Comparison of ENCODE assay signal across 8 cellular contexts in genomic region chr22:41822289-41823057, GRCh38. TPM values are rescaled to one million over a fixed set of nuclear protein-coding genes. Genes with fewer than 3 reads are reported as not detected.
DNase-seq lines count a peak whose midpoint lies in the region; ATAC-seq, FAIRE-seq and TF ChIP-seq lines count a peak whose summit lies in the region.

No MANE protein-coding gene starts in this region.

- TF ChIP-seq EP300 in stomach (IDR thresholded peaks at IDR 0.05): no peak

- ATAC-seq in HG02938 (IDR thresholded peaks at IDR 0.05; ENCODE audit: unreplicated experiment): no peak
- no peak for ATAC-seq in GM18907 (IDR thresholded peaks at IDR 0.05; ENCODE audit: unreplicated experiment)

- H3K9me2 ChIP-seq in DOHH2 (replicated peaks; ENCODE audit: control insufficient read depth, low read length): no peaks in the 10 kb centered on the region

- H3K27ac Mint-ChIP-seq in astrocyte (ENCODE audit: unreplicated experiment): no peak overlapping the region

- no peak overlapping the region for H2AFZ ChIP-seq in astrocyte (ENCODE audit: low read depth, low read length)

- H3K27me3 ChIP-seq in DOHH2 (ENCODE audit: control insufficient read depth, low read length): no peaks in the 10 kb centered on the region
- H3K27me3 ChIP-seq in astrocyte (ENCODE audit: insufficient read depth, low read length): no peaks in the 10 kb centered on the region
- H3K27me3 ChIP-seq in stomach: no peaks in the 10 kb centered on the region

- no peak overlapping the region for H3K4me3 Mint-ChIP-seq in astrocyte (ENCODE audit: unreplicated experiment)

- TF ChIP-seq POLR2A in stomach (IDR thresholded peaks at IDR 0.05): no peak

- H3K9ac ChIP-seq in astrocyte (ENCODE audit: low read length) (peak overlapping the region; percentile 23), kidney (ENCODE audit: low read length in 2 of 2) (no peak overlapping the region)

- no peaks in the 10 kb centered on the region for H4K20me1 ChIP-seq in DOHH2 (ENCODE audit: control insufficient read depth, insufficient read depth, low read depth, low read length)
- no peaks in the 10 kb centered on the region for H4K20me1 ChIP-seq in astrocyte (ENCODE audit: insufficient read depth, low read length)

- H3K79me2 ChIP-seq in DOHH2 (ENCODE audit: control insufficient read depth, low read length) (no peaks in the 10 kb centered on the region), astrocyte (ENCODE audit: insufficient read depth, low read length) (no peaks in the 10 kb centered on the region)

- peak; percentile 79 for DNase-seq in HT1080 (ENCODE audit: low read depth)
- peak; percentile 57 for DNase-seq in RPMI7951 (ENCODE audit: low read depth)
- DNase-seq in astrocyte (ENCODE audit: low read depth): peak; percentile 76
- no peak for DNase-seq in kidney
- no peak for DNase-seq in stomach

- H3K4me1 ChIP-seq in DOHH2 (ENCODE audit: control insufficient read depth, low read length): peaks cover 24% of the 10 kb centered on the region
- H3K4me1 ChIP-seq in astrocyte (ENCODE audit: insufficient read depth, low read length): peaks cover 24% of the 10 kb centered on the region
- peaks cover 13 to 16% of the 10 kb centered on the region in 2 donors for H3K4me1 ChIP-seq in kidney (ENCODE audit: control insufficient read depth in 1 of 2, insufficient read depth in 1 of 2, low read depth in 1 of 2, low read length in 2 of 2)
- peaks cover 22 to 39% (median 25%) of the 10 kb centered on the region in 4 donors for H3K4me1 ChIP-seq in stomach

- H3K9me3 Mint-ChIP-seq in astrocyte (ENCODE audit: unreplicated experiment): peaks cover 2% of the 10 kb centered on the region

- peak; percentile 70 for TF ChIP-seq CTCF in DOHH2 (IDR thresholded peaks at IDR 0.05; ENCODE audit: low read depth, low read length, poor library complexity, severe bottlenecking)
- TF ChIP-seq CTCF in astrocyte (IDR thresholded peaks at IDR 0.05; ENCODE audit: insufficient read depth, low read depth, low read length): peak; percentile 60
- peak; percentile 53 for TF ChIP-seq CTCF in kidney (IDR thresholded peaks at IDR 0.05; ENCODE audit: borderline replicate concordance, extremely low read depth, insufficient read depth)
- peak in 5 of 7 experiments; percentile 26 to 78 (median 53) for TF ChIP-seq CTCF in stomach (IDR thresholded peaks at IDR 0.05)

- peaks cover 6% of the 10 kb centered on the region for H3K36me3 Mint-ChIP-seq in astrocyte (ENCODE audit: low read depth, unreplicated experiment)

- WGBS in stomach, 5 donors: 69 to 87% (median 78%) methylated on average over 3 of the region's 3 CpGs

- no peak overlapping the region for H3K4me3 ChIP-seq in DOHH2 (ENCODE audit: low read length)
- no peak overlapping the region for H3K4me3 ChIP-seq in astrocyte (ENCODE audit: insufficient read depth, low read depth, low read length)
- H3K4me3 ChIP-seq in kidney (ENCODE audit: low read length in 2 of 2): no peak overlapping the region
- H3K4me3 ChIP-seq in stomach: no peak overlapping the region

- no peaks in the 10 kb centered on the region; the same call in 1 of the 2 replicates for H3F3A ChIP-seq in DOHH2 (ENCODE audit: control insufficient read depth, insufficient read depth)

- no peak overlapping the region for H3K4me2 ChIP-seq in DOHH2 (ENCODE audit: low read length)
- peak overlapping the region; percentile 22 for H3K4me2 ChIP-seq in astrocyte (ENCODE audit: low read length)

- H3K4me1 Mint-ChIP-seq in astrocyte (ENCODE audit: low read depth, unreplicated experiment): peaks cover 35% of the 10 kb centered on the region

- intact Hi-C loops in kidney (cut with DNase I): no loop called here
- intact Hi-C loops in stomach (cut with DNase I; ENCODE audit: low total_unique reads): loop anchor here (5.0 kb wide), 1 partner anchor 120 kb away; no protein-coding TSS in a partner anchor

- H3K27ac ChIP-seq in DOHH2 (ENCODE audit: low read depth, low read length) (no peak overlapping the region), astrocyte (ENCODE audit: low read depth, low read length) (peak overlapping the region; percentile 28), kidney (ENCODE audit: low read depth in 2 of 2, low read length in 2 of 2) (no peak overlapping the region), stomach (no peak overlapping the region)

- FAIRE-seq in astrocyte (lab: Jason Lieb, UNC): peak; percentile 71
- FAIRE-seq in kidney (lab: Jason Lieb, UNC): no peak

- H3K9me3 ChIP-seq in DOHH2 (ENCODE audit: control insufficient read depth, insufficient read depth, low read length) (no peaks in the 10 kb centered on the region), astrocyte (ENCODE audit: insufficient read depth, low read depth, low read length) (no peaks in the 10 kb centered on the region), kidney (ENCODE audit: control insufficient read depth in 1 of 2, low read length in 2 of 2) (no peaks in the 10 kb centered on the region), stomach (no peaks in the 10 kb centered on the region)

- H3K36me3 ChIP-seq in DOHH2 (ENCODE audit: control insufficient read depth, low read length): peaks cover 23% of the 10 kb centered on the region
- no peaks in the 10 kb centered on the region for H3K36me3 ChIP-seq in astrocyte (ENCODE audit: insufficient read depth, low read length)
- H3K36me3 ChIP-seq in kidney (ENCODE audit: control insufficient read depth in 1 of 2, insufficient read depth in 2 of 2, low read length in 2 of 2): no peaks in the 10 kb centered on the region
- H3K36me3 ChIP-seq in stomach: peaks cover 0 to 34% (median 14%) of the 10 kb centered on the region in 4 donors

- no peaks in the 10 kb centered on the region for H3K27me3 Mint-ChIP-seq in astrocyte (ENCODE audit: low read depth, unreplicated experiment)

RNA-seq across cellular contexts. Expression of gene SREBF2, which starts 10.4 kb away (rescaled TPM):
- 62.0 and 75.9 TPM in 2 replicates for total RNA-seq in HT1080 (2014; rRNA removed; shearing (Covaris generic))
- 91.0 and 101 TPM in 2 replicates for polyA plus RNA-seq in HT1080 (2015; cell fraction: cytosol; rRNA removed)
- polyA plus RNA-seq in HT1080 (2015; cell fraction: nucleus; rRNA removed): 106 and 129 TPM in 2 replicates
- 27.4 and 27.6 TPM in 2 replicates for total RNA-seq in RPMI7951 (2014; rRNA removed; shearing (Covaris generic))
- total RNA-seq in astrocyte: 72.5 and 83.9 TPM in 2 replicates
- total RNA-seq in kidney: 71.4 TPM
- polyA plus RNA-seq in kidney (ENCODE audit: insufficient read depth, low read depth, low replicate concordance): 49.2 TPM
- 100 to 1,000 TPM in 1 of 5 donors, 10 to 100 TPM in 4; 41.3 to 159 (median 91.7) TPM for total RNA-seq in stomach
- 10 to 100 TPM; 12.2 to 48.7 (median 29.8) TPM for polyA plus RNA-seq in stomach

RNA-seq across cellular contexts. Expression of gene CCDC134, which starts 22.0 kb away (rescaled TPM):
- total RNA-seq in HT1080 (2014; rRNA removed; shearing (Covaris generic)): 6.4 and 9.8 TPM in 2 replicates
- 5.8 and 6.5 TPM in 2 replicates for polyA plus RNA-seq in HT1080 (2015; cell fraction: cytosol; rRNA removed)
- 10.4 and 10.8 TPM in 2 replicates for polyA plus RNA-seq in HT1080 (2015; cell fraction: nucleus; rRNA removed)
- 8.1 and 11.2 TPM in 2 replicates for total RNA-seq in RPMI7951 (2014; rRNA removed; shearing (Covaris generic))
- total RNA-seq in astrocyte: 7.7 and 11.3 TPM in 2 replicates
- 12.2 TPM for total RNA-seq in kidney
- polyA plus RNA-seq in kidney (ENCODE audit: insufficient read depth, low read depth, low replicate concordance): 5.0 TPM
- 10 to 100 TPM in 2 of 5 donors, 1 to 10 TPM in 2, not detected in 1; 4.9 to 16.5 (median 12.1) TPM for total RNA-seq in stomach
- polyA plus RNA-seq in stomach: 1 to 10 TPM in 2 of 3 donors, not detected in 1; 1.6 to 2.5 TPM

Comparison
In these comparisons a context has a peak if more than half of its experiments do, and no peak if none do; other contexts are left out.
1. DNase-seq: peak in HT1080 (single experiment), RPMI7951 (single experiment) and astrocyte (single experiment); none in kidney (single experiment) and stomach (single experiment).
2. Peak in every context shown above with its lines, with median percentiles within 50 percentile points of each other: CTCF ChIP-seq.